Comparison of ENCODE assay signal across 8 cellular contexts in genomic region chr2:182077451-182078142, GRCh38.
DNase-seq lines count a peak whose midpoint lies in the region; ATAC-seq and TF ChIP-seq lines count a peak whose summit lies in the region.

No MANE protein-coding gene starts in this region.

- no peaks in the 10 kb centered on the region for H3K27me3 ChIP-seq in ovary

- 57 to 61% (median 58%) methylated on average over 11 of the region's 11 CpGs for WGBS in ovary, 3 donors

- no peaks in the 10 kb centered on the region for H3K9me3 ChIP-seq in ovary

- peak; percentile 74 for ATAC-seq in HG02884 (IDR thresholded peaks at IDR 0.05; ENCODE audit: unreplicated experiment)

- H3K4me3 ChIP-seq in GM12865 (ENCODE audit: low read depth, low read length) (no peak overlapping the region), foreskin fibroblast (ENCODE audit: low read depth in 1 of 2, low read length in 2 of 2) (no peak overlapping the region), ovary (no peak overlapping the region)

- peak; percentile 83 for DNase-seq in ACHN
- DNase-seq in GM12865 (ENCODE audit: low read depth) = peak; percentile 79
- DNase-seq in NCI-H187 treated with DMSO at 0.1 percent for 48 hours (lab: John Stamatoyannopoulos, UW) = peak; percentile 12
- peak; percentile 66 for DNase-seq in SW480 (ENCODE audit: low spot score)
- DNase-seq in foreskin fibroblast = peak; percentile 71 to 90
- DNase-seq in ovary = peak in 2 of 5 donors; percentile 8 to 17
- DNase-seq in epidermal melanocyte (ENCODE audit: insufficient read length, low spot score) = no peak

- TF ChIP-seq EP300 in ovary (IDR thresholded peaks at IDR 0.05) = no peak

- TF ChIP-seq CTCF in GM12865 (IDR thresholded peaks at IDR 0.05; ENCODE audit: insufficient read depth, low read depth, low read length, missing control alignments) (peak; percentile 51), foreskin fibroblast (IDR thresholded peaks at IDR 0.05; ENCODE audit: low read depth, low read length) (peak; percentile 57), ovary (IDR thresholded peaks at IDR 0.05) (peak in 2 of 3 donors; percentile 32 to 59)

- no peaks in the 10 kb centered on the region for H3K4me1 ChIP-seq in ovary (ENCODE audit: insufficient read depth)

- intact Hi-C loops in ovary (cut with DNase I) = loop anchor here in 3 of 4 donors (5.0 kb wide), 1 partner anchor 335 kb away; no protein-coding TSS in a partner anchor

- in situ Hi-C loops in ACHN (cut with HindIII; ENCODE audit: low pct_ligation_motif_present, low pct_unique_long_range_greater_than_20kb, low sequenced_read_pairs) = loop anchor here (25.0 kb wide), 1 partner anchor 315 kb away; no protein-coding TSS in a partner anchor

- no peaks in the 10 kb centered on the region for H3K36me3 ChIP-seq in ovary

- no peak for TF ChIP-seq POLR2A in ovary (IDR thresholded peaks at IDR 0.05)

- no peak overlapping the region for H3K27ac ChIP-seq in ovary
